Comparison of ENCODE assay signal across 8 cellular contexts in genomic region chr7:44307301-44307900, GRCh38. TPM values are rescaled to one million over a fixed set of nuclear protein-coding genes. Genes with fewer than 3 reads are reported as not detected.
DNase-seq lines count a peak whose midpoint lies in the region; ATAC-seq and TF ChIP-seq lines count a peak whose summit lies in the region.

No MANE protein-coding gene starts in this region.

- no peaks in the 10 kb centered on the region for H3K36me3 ChIP-seq in brain microvascular endothelial cell (replicated peaks)
- no peaks in the 10 kb centered on the region for H3K36me3 ChIP-seq in lung (ENCODE audit: control insufficient read depth in 2 of 2, insufficient read depth in 2 of 2, low read length in 2 of 2)
- H3K36me3 ChIP-seq in prostate gland: no peaks in the 10 kb centered on the region

- H3K4me1 ChIP-seq in lung (ENCODE audit: control insufficient read depth in 2 of 2, insufficient read depth in 2 of 2, low read length in 2 of 2): peaks cover 0 to 5% of the 10 kb centered on the region in 2 donors
- H3K4me1 ChIP-seq in prostate gland (replicated peaks): no peaks in the 10 kb centered on the region

- 80 to 87% methylated on average over 6 to 7 of the region's 7 CpGs for WGBS in lung, 2 donors
- WGBS in prostate gland: 84% methylated on average over 7 of the region's 7 CpGs

- intact Hi-C loops in prostate gland (cut with DNase I): no loop called here

- H3K4me3 ChIP-seq in brain microvascular endothelial cell (ENCODE audit: low read depth, low read length) (no peak overlapping the region), lung (no peak overlapping the region), prostate gland (no peak overlapping the region)

- H3K9me3 ChIP-seq in lung (ENCODE audit: control insufficient read depth in 2 of 2, insufficient read depth in 1 of 2, low read length in 1 of 2): peaks cover 0 to 4% of the 10 kb centered on the region in 2 donors
- no peaks in the 10 kb centered on the region for H3K9me3 ChIP-seq in prostate gland

- no peak for TF ChIP-seq POLR2A in prostate gland (IDR thresholded peaks at IDR 0.05)

- no peaks in the 10 kb centered on the region for H3K27me3 ChIP-seq in brain microvascular endothelial cell (replicated peaks)
- no peaks in the 10 kb centered on the region for H3K27me3 ChIP-seq in lung (ENCODE audit: control insufficient read depth, insufficient read depth)
- H3K27me3 ChIP-seq in prostate gland (replicated peaks; ENCODE audit: insufficient read depth): no peaks in the 10 kb centered on the region

- DNase-seq in AG09319 (ENCODE audit: extremely low read depth, low read depth): peak; percentile 24
- DNase-seq in NCI-H446 treated with DMSO at 0.1 percent for 48 hours (lab: John Stamatoyannopoulos, UW): peak; percentile 23
- peak; percentile 20 for DNase-seq in brain microvascular endothelial cell
- peak; percentile 28 for DNase-seq in lung (ENCODE audit: low spot score)
- DNase-seq in prostate gland (ENCODE audit: low spot score): no peak
- no peak for DNase-seq in inferior parietal cortex (ENCODE audit: extremely low spot score)

- H3K27ac ChIP-seq in brain microvascular endothelial cell (no peak overlapping the region), lung (ENCODE audit: low read depth in 1 of 2, low read length in 1 of 2) (peak overlapping the region in 1 of 2 donors; percentile 13), prostate gland (no peak overlapping the region)

- TF ChIP-seq CTCF in AG09319 (IDR thresholded peaks at IDR 0.05; ENCODE audit: low read depth, low read length) (peak; percentile 19), GM12872 (IDR thresholded peaks at IDR 0.05; ENCODE audit: insufficient read depth, low read depth, low read length) (peak; percentile 48; the same call in 2 of the 3 replicates), brain microvascular endothelial cell (IDR thresholded peaks at IDR 0.05; ENCODE audit: low read depth, low read length, missing control alignments) (peak; percentile 61), lung (IDR thresholded peaks at IDR 0.05; ENCODE audit: control extremely low read depth, extremely low read depth) (no peak), prostate gland (IDR thresholded peaks at IDR 0.05) (no peak)

- in situ Hi-C loops in brain microvascular endothelial cell (cut with HindIII; ENCODE audit: low pct_ligation_motif_present, low sequenced_read_pairs): no loop called here

- ATAC-seq in lung (ENCODE audit: insufficient read depth, low FRiP score) (no peak), GM19324 (IDR thresholded peaks at IDR 0.05; ENCODE audit: low FRiP score, unreplicated experiment) (no peak)

RNA-seq across cellular contexts. Expression of gene CAMK2B, which starts 18.0 kb away (rescaled TPM):
- total RNA-seq in lung (under 1 TPM; 0.40 to 0.80 TPM), prostate gland (10 to 100 TPM in 1 of 2 donors, 1 to 10 TPM in 1; 5.7 to 16.9 TPM)
- polyA plus RNA-seq in lung: under 1 TPM; 0.12 to 0.25 TPM

Comparison
In these comparisons a context has a peak if more than half of its experiments do, and no peak if none do; other contexts are left out.
1. DNase-seq: peak in AG09319 (single experiment), NCI-H446 treated with DMSO at 0.1 percent for 48 hours (single experiment), brain microvascular endothelial cell (single experiment) and lung (single experiment); none in prostate gland (single experiment) and inferior parietal cortex (single experiment).
2. CTCF ChIP-seq: peak in AG09319 (single experiment), GM12872 (single experiment) and brain microvascular endothelial cell (single experiment); none in lung (single experiment) and prostate gland (0 of 4).